8 cellular contexts compared by ENCODE assay signal in genomic region chr5:142699105-142699720, GRCh38. TPM values are rescaled to one million over a fixed set of nuclear protein-coding genes. Genes with fewer than 3 reads are reported as not detected.
DNase-seq lines count a peak whose midpoint lies in the region; ATAC-seq and TF ChIP-seq lines count a peak whose summit lies in the region.

No MANE protein-coding gene starts in this region.

- no peaks in the 10 kb centered on the region for H3K27me3 ChIP-seq in lower lobe of right lung (ENCODE audit: low read depth)

- no peaks in the 10 kb centered on the region for H3K9me3 ChIP-seq in lower lobe of right lung

- no peak overlapping the region for H3K4me3 ChIP-seq in lower lobe of right lung

- peak; percentile 96 for TF ChIP-seq CTCF in lower lobe of right lung (IDR thresholded peaks at IDR 0.05)

- H3K4me1 ChIP-seq in lower lobe of right lung = peaks cover 20% of the 10 kb centered on the region

- H3K36me3 ChIP-seq in lower lobe of right lung = no peaks in the 10 kb centered on the region

- intact Hi-C loops in lower lobe of right lung (cut with DNase I) = loop anchor here (5.0 kb wide), 1 partner anchor 42 kb away; no protein-coding TSS in a partner anchor

- peak; percentile 76 for ATAC-seq in HG03432 (IDR thresholded peaks at IDR 0.05; ENCODE audit: unreplicated experiment)
- peak; percentile 96 to 97 for ATAC-seq in lower lobe of right lung

- DNase-seq in NCI-H2107 treated with DMSO at 0.1 percent for 48 hours (lab: John Stamatoyannopoulos, UW; ENCODE audit: unreplicated experiment) (peak; percentile 42), NCI-H2107 (lab: John Stamatoyannopoulos, UW) (no peak), NCI-H69 (lab: John Stamatoyannopoulos, UW) (peak; percentile 83), dermis microvascular lymphatic vessel endothelial cell (ENCODE audit: low read depth in 2 of 2) (peak; percentile 80 to 83), lower lobe of right lung (peak; percentile 84)
- DNase-seq in activated CD4-positive, alpha-beta T cell treated with anti-CD3 and anti-CD28 coated beads, Interleukin-2, amount 50 U/mL, for 1 hour = peak; percentile 76
- peak; percentile 51 to 67 (median 52) for DNase-seq in stimulated activated CD4-positive, alpha-beta T cell treated with anti-CD3 and anti-CD28 coated beads, TNF-alpha, amount 100 ng/mL, for 4 hours (ENCODE audit: low read depth in 3 of 3)

- peak overlapping the region; percentile 54 for H3K27ac ChIP-seq in lower lobe of right lung

RNA-seq across cellular contexts. Expression of gene FGF1, which starts 13.3 kb away (rescaled TPM):
- total RNA-seq in dermis microvascular lymphatic vessel endothelial cell (0.13 TPM in 2 replicates), lower lobe of right lung (0.97 TPM)
